13 cellular contexts compared by ENCODE assay signal in genomic region chr2:69164379-69164778, GRCh38.
DNase-seq lines count a peak whose midpoint lies in the region; ATAC-seq and TF ChIP-seq lines count a peak whose summit lies in the region.
"Had no signal": no experiment of that assay in that cellular context is flagged by ENCODE, and none has a peak within 500 bp of the region (broad histone marks: within the 10 kb centered on the region; RNA-seq: fewer than 3 reads in every experiment).

No MANE protein-coding gene starts in this region.

- H3K36me3 Mint-ChIP-seq in T-cell: no peaks in the 10 kb centered on the region

- no peaks in the 10 kb centered on the region for H3K4me1 Mint-ChIP-seq in T-cell

- H3K27me3 ChIP-seq in brain microvascular endothelial cell (replicated peaks): no peaks in the 10 kb centered on the region
- H3K27me3 ChIP-seq in right cardiac atrium (ENCODE audit: control insufficient read depth, insufficient read depth): no peaks in the 10 kb centered on the region
- no peaks in the 10 kb centered on the region for H3K27me3 ChIP-seq in skeletal muscle satellite cell (ENCODE audit: control insufficient read depth, insufficient read depth, low read length)

- H3K27ac ChIP-seq in brain microvascular endothelial cell: peak overlapping the region; percentile 74
- no peak overlapping the region for H3K27ac ChIP-seq in right cardiac atrium (ENCODE audit: low read length)

- peak; percentile 47 for DNase-seq in G401 (ENCODE audit: low spot score)
- DNase-seq in brain microvascular endothelial cell: peak; percentile 82
- DNase-seq in right cardiac atrium: no peak
- no peak for DNase-seq in NCI-H2029 treated with DMSO at 0.1 percent for 48 hours (lab: John Stamatoyannopoulos, UW)
- no peak for DNase-seq in UCSD-AML1 (lab: John Stamatoyannopoulos, UW; ENCODE audit: unreplicated experiment)
- no peak for DNase-seq in NOMO-1 treated with dmso at 0.1 percent for 144 hours (lab: John Stamatoyannopoulos, UW; ENCODE audit: unreplicated experiment)
- no peak for DNase-seq in T-cell
- DNase-seq: activated CD4-positive, alpha-beta T cell treated with anti-CD3 and anti-CD28 coated beads, Interleukin-2, amount 10 ng/mL, durations not matched to agents 7 days and 5 days; activated naive CD8-positive, alpha-beta T cell treated with anti-CD3 and anti-CD28 coated beads, Interleukin-2, amount 50 U/mL, for 24 hours; DND-41; NCI-H1436 treated with DMSO at 0.1 percent for 48 hours had no signal

- H3K4me1 ChIP-seq in right cardiac atrium (ENCODE audit: control insufficient read depth, insufficient read depth, low read length) (peaks cover 5% of the 10 kb centered on the region), skeletal muscle satellite cell (ENCODE audit: control insufficient read depth, insufficient read depth, low read length) (peaks cover 64% of the 10 kb centered on the region)

- no peak overlapping the region for H3K4me2 ChIP-seq in skeletal muscle satellite cell (ENCODE audit: low read length)

- peak overlapping the region; percentile 79 for H3K9ac ChIP-seq in skeletal muscle satellite cell (ENCODE audit: low read depth, low read length)

- ATAC-seq in right cardiac atrium: peak; percentile 58 to 64
- ATAC-seq in T-cell (replicated peaks in 1 of 4): no peak
- ATAC-seq: activated naive CD8-positive, alpha-beta T cell treated with anti-CD3 and anti-CD28 coated beads, Interleukin-2, amount 50 U/mL, for 24 hours had no signal

- H3K27ac Mint-ChIP-seq in T-cell: no peak overlapping the region
- H3K27ac Mint-ChIP-seq: activated CD4-positive, alpha-beta T cell treated with anti-CD3 and anti-CD28 coated beads, Interleukin-2, amount 10 ng/mL, durations not matched to agents 7 days and 5 days; activated naive CD8-positive, alpha-beta T cell treated with anti-CD3 and anti-CD28 coated beads, Interleukin-2, amount 50 U/mL, for 24 hours had no signal

- no peaks in the 10 kb centered on the region for H3K36me3 ChIP-seq in brain microvascular endothelial cell (replicated peaks)
- H3K36me3 ChIP-seq in skeletal muscle satellite cell (ENCODE audit: insufficient read depth, low read length): peaks cover 54% of the 10 kb centered on the region
- H3K36me3 ChIP-seq: HAP-1 had no signal

- in situ Hi-C loops in G401 (cut with HindIII; ENCODE audit: low sequenced_read_pairs): no loop called here
- in situ Hi-C loops in brain microvascular endothelial cell (cut with HindIII; ENCODE audit: low pct_ligation_motif_present, low sequenced_read_pairs): no loop called here

- H3K9me3 Mint-ChIP-seq in T-cell: no peaks in the 10 kb centered on the region
- H3K9me3 Mint-ChIP-seq: activated CD4-positive, alpha-beta T cell treated with anti-CD3 and anti-CD28 coated beads, Interleukin-2, amount 10 ng/mL, durations not matched to agents 7 days and 5 days; activated naive CD8-positive, alpha-beta T cell treated with anti-CD3 and anti-CD28 coated beads, Interleukin-2, amount 50 U/mL, for 24 hours had no signal

- peaks cover 10 to 35% of the 10 kb centered on the region in 2 donors for H3K27me3 Mint-ChIP-seq in T-cell

- WGBS in right cardiac atrium: 31% methylated on average over 3 of the region's 3 CpGs

- no peak for TF ChIP-seq CTCF in brain microvascular endothelial cell (IDR thresholded peaks at IDR 0.05; ENCODE audit: low read depth, low read length, missing control alignments)

- CTCF ChIA-PET in T-cell (lab: Charles Lee): no interaction called here

- no peaks in the 10 kb centered on the region for H3K9me3 ChIP-seq in right cardiac atrium (ENCODE audit: control insufficient read depth, low read length)
- H3K9me3 ChIP-seq in skeletal muscle satellite cell (replicated peaks; ENCODE audit: low read length): no peaks in the 10 kb centered on the region
- H3K9me3 ChIP-seq: HAP-1 had no signal

- H3K4me3 ChIP-seq in brain microvascular endothelial cell (ENCODE audit: low read depth, low read length) (no peak overlapping the region), right cardiac atrium (ENCODE audit: low read length) (no peak overlapping the region), skeletal muscle satellite cell (ENCODE audit: low read length) (no peak overlapping the region)
- H3K4me3 ChIP-seq: HAP-1 had no signal

- POLR2A ChIA-PET in T-cell (lab: Charles Lee): no interaction called here

- H3K4me3 Mint-ChIP-seq in T-cell: no peak overlapping the region
- H3K4me3 Mint-ChIP-seq: activated CD4-positive, alpha-beta T cell treated with anti-CD3 and anti-CD28 coated beads, Interleukin-2, amount 10 ng/mL, durations not matched to agents 7 days and 5 days; activated naive CD8-positive, alpha-beta T cell treated with anti-CD3 and anti-CD28 coated beads, Interleukin-2, amount 50 U/mL, for 24 hours had no signal

- intact Hi-C loops in right cardiac atrium (cut with DNase I): no loop called here

Comparison
In these comparisons a context has a peak if more than half of its experiments do, and no peak if none do; other contexts are left out.
1. DNase-seq: peak in G401 (single experiment) and brain microvascular endothelial cell (single experiment); none in right cardiac atrium (0 of 3), NCI-H2029 treated with DMSO at 0.1 percent for 48 hours (single experiment), UCSD-AML1 (single experiment), NOMO-1 treated with dmso at 0.1 percent for 144 hours (single experiment) and T-cell (0 of 34).
2. ATAC-seq: peak in right cardiac atrium (2 of 2); none in T-cell (0 of 4).